ENCODE assay signal across 15 cellular contexts in genomic region chr14:32028599-32028998, GRCh38. TPM values are rescaled to one million over a fixed set of nuclear protein-coding genes. Genes with fewer than 3 reads are reported as not detected.
A peak's percentile ranks its signal among the peaks of the same experiment; 100 is the strongest.
DNase-seq lines count a peak whose midpoint lies in the region; ATAC-seq and TF ChIP-seq lines count a peak whose summit lies in the region.
"Had no signal": no experiment of that assay in that cellular context is flagged by ENCODE, and none has a peak within 500 bp of the region (broad histone marks: within the 10 kb centered on the region; RNA-seq: fewer than 3 reads in every experiment).

No MANE protein-coding gene starts in this region.

- H3K4me3 ChIP-seq in epithelial cell of proximal tubule (ENCODE audit: low read depth, low read length): no peak overlapping the region
- H3K4me3 ChIP-seq: thoracic aorta had no signal

- TF ChIP-seq RAD21 in Ishikawa (IDR thresholded peaks at IDR 0.05; ENCODE audit: low read depth): no peak

- peaks cover 19% of the 10 kb centered on the region for H3K27me3 Mint-ChIP-seq in stimulated activated memory B cell treated with anti-CD40 and anti-IgM and Interleukin-4, amounts not matched to agents 10 μg/mL and 1 μg/mL and 100 μg/mL, for 72 hours

- DNase-seq in RPMI8226 (peak; percentile 32), epithelial cell of proximal tubule (ENCODE audit: low read depth) (peak; percentile 70), HUDEP-2 (lab: John Stamatoyannopoulos, UW; ENCODE audit: unreplicated experiment in 76 of 76) (no peak), UCSD-AML1 (lab: John Stamatoyannopoulos, UW; ENCODE audit: unreplicated experiment) (no peak), HEK293T (ENCODE audit: extremely low spot score) (no peak)
- DNase-seq: activated CD8-positive, alpha-beta memory T cell treated with anti-CD3 and anti-CD28 coated beads, Interleukin-2, amount 10 ng/mL, durations not matched to agents 7 days and 5 days; activated naive CD4-positive, alpha-beta T cell treated with anti-CD3 and anti-CD28 coated beads, Interleukin-2, amount 50 U/mL, for 16 hours; NCI-H1105 treated with DMSO at 0.1 percent for 48 hours; NCI-H510A treated with DMSO at 0.1 percent for 48 hours; nucleus accumbens had no signal

- no peaks in the 10 kb centered on the region for H3K36me3 Mint-ChIP-seq in stimulated activated memory B cell treated with anti-CD40 and anti-IgM and Interleukin-4, amounts not matched to agents 10 μg/mL and 1 μg/mL and 100 μg/mL, for 72 hours
- H3K36me3 Mint-ChIP-seq: activated CD8-positive, alpha-beta memory T cell treated with anti-CD3 and anti-CD28 coated beads, Interleukin-2, amount 10 ng/mL, durations not matched to agents 7 days and 5 days had no signal

- no peak for TF ChIP-seq CTCF in epithelial cell of proximal tubule (conservative IDR thresholded peaks at IDR 0.05; ENCODE audit: low read depth, low read length)

- peak; percentile 74 for ATAC-seq in stimulated activated memory B cell treated with anti-CD40 and anti-IgM and Interleukin-4, amounts not matched to agents 10 μg/mL and 1 μg/mL and 100 μg/mL, for 72 hours
- ATAC-seq: activated CD8-positive, alpha-beta memory T cell treated with anti-CD3 and anti-CD28 coated beads, Interleukin-2, amount 10 ng/mL, durations not matched to agents 7 days and 5 days; esophagus mucosa; Right ventricle myocardium inferior had no signal

- H3K4me1 Mint-ChIP-seq in stimulated activated memory B cell treated with anti-CD40 and anti-IgM and Interleukin-4, amounts not matched to agents 10 μg/mL and 1 μg/mL and 100 μg/mL, for 72 hours: peaks cover 13% of the 10 kb centered on the region
- H3K4me1 Mint-ChIP-seq: activated CD8-positive, alpha-beta memory T cell treated with anti-CD3 and anti-CD28 coated beads, Interleukin-2, amount 10 ng/mL, durations not matched to agents 7 days and 5 days had no signal

- CTCF ChIA-PET in HEK293T (lab: Yijun Ruan, JAX): no interaction called here

- H3K4me3 Mint-ChIP-seq in stimulated activated memory B cell treated with anti-CD40 and anti-IgM and Interleukin-4, amounts not matched to agents 10 μg/mL and 1 μg/mL and 100 μg/mL, for 72 hours: no peak overlapping the region
- H3K4me3 Mint-ChIP-seq: activated CD8-positive, alpha-beta memory T cell treated with anti-CD3 and anti-CD28 coated beads, Interleukin-2, amount 10 ng/mL, durations not matched to agents 7 days and 5 days had no signal

- TF ChIP-seq EP300 in Ishikawa (IDR thresholded peaks at IDR 0.05; ENCODE audit: borderline replicate concordance): no peak

- H3K9me3 Mint-ChIP-seq in stimulated activated memory B cell treated with anti-CD40 and anti-IgM and Interleukin-4, amounts not matched to agents 10 μg/mL and 1 μg/mL and 100 μg/mL, for 72 hours: no peaks in the 10 kb centered on the region

- POLR2A ChIA-PET in HEK293T (lab: Yijun Ruan, JAX): no interaction called here

- H3K27ac Mint-ChIP-seq in stimulated activated memory B cell treated with anti-CD40 and anti-IgM and Interleukin-4, amounts not matched to agents 10 μg/mL and 1 μg/mL and 100 μg/mL, for 72 hours: no peak overlapping the region
- H3K27ac Mint-ChIP-seq: activated CD8-positive, alpha-beta memory T cell treated with anti-CD3 and anti-CD28 coated beads, Interleukin-2, amount 10 ng/mL, durations not matched to agents 7 days and 5 days had no signal

TF ChIP-seq in Ishikawa, 13 proteins besides CTCF, POLR2A, EP300 and RAD21:
- no peak for TF ChIP-seq TAF1 (IDR thresholded peaks at IDR 0.05; ENCODE audit: low read depth)
- 0 out of 2 replicates have a peak, but pooled peaks have one; percentile 12 for TF ChIP-seq USF1 (IDR thresholded peaks at IDR 0.05)
TF ChIP-seq in Ishikawa: peak in this region for 1.

TF ChIP-seq in HEK293T, 16 proteins besides CTCF, POLR2A, EP300 and RAD21:
- no peak for TF ChIP-seq HDGF (IDR thresholded peaks at IDR 0.05; ENCODE audit: borderline replicate concordance)

RNA-seq across cellular contexts. Expression of gene ARHGAP5, which starts 48.5 kb away (rescaled TPM):
- 26.4 and 45.7 TPM in 2 replicates for total RNA-seq in epithelial cell of proximal tubule

Comparison
In these comparisons a context has a peak if more than half of its experiments do, and no peak if none do; other contexts are left out.
1. DNase-seq: peak in RPMI8226 (single experiment) and epithelial cell of proximal tubule (single experiment); none in HUDEP-2 (0 of 76), UCSD-AML1 (single experiment) and HEK293T (single experiment).